In the genomic region with DNA sequence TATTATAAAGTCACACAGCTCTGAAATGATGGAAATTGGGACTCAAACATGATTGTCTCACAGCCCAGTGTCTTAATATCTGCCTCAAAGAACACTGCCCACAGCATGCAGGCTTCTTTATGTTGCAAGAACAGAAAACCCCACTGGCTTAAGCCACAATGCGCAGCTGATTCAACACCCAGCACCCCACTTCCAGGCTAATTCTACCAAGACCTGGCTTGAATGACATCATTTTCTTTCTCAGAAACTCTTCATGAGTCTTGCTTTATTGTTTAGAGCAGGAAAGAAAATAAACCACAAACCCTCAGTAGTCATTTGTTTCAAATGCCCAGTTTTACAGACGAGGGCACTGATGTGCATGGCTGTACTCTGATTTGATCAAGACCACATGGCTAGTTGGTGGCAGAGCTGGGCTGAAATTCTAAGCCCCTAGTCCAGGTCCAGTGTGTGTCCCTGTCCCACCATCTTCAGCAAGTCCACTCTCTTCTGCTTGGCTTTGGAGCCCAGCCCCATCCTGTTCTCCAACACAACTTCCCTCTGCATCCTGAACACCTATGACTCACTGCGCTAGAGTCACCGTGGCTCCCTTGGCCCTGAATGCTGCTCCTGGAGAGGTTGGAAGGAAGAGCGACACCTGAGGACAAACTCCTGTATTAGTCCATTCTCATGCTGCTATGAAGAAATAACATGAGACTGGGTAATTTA, we compare ENCODE assay signal across 9 cellular contexts. TPM values are rescaled to one million over a fixed set of nuclear protein-coding genes. Genes with fewer than 3 reads are reported as not detected.
DNase-seq lines count a peak whose midpoint lies in the region; ATAC-seq and TF ChIP-seq lines count a peak whose summit lies in the region.
"Had no signal": no experiment of that assay in that cellular context is flagged by ENCODE, and none has a peak within 500 bp of the region (broad histone marks: within the 10 kb centered on the region; RNA-seq: fewer than 3 reads in every experiment).

No MANE protein-coding gene starts in this region.

- no peak overlapping the region for H3K4me3 Mint-ChIP-seq in T-cell

- H3K27ac Mint-ChIP-seq in T-cell, result peak overlapping the region in 1 of 2 donors; percentile 62

- WGBS in tibial nerve, 2 donors, result 60 to 68% methylated on average over 5 of the region's 5 CpGs

- peaks cover 14% of the 10 kb centered on the region for H3K36me3 ChIP-seq in effector memory CD4-positive, alpha-beta T cell (ENCODE audit: control insufficient read depth, insufficient read depth, low read length)
- no peaks in the 10 kb centered on the region for H3K36me3 ChIP-seq in rectal smooth muscle tissue (ENCODE audit: control insufficient read depth, insufficient read depth, low read length)
- peaks cover 0 to 14% (median 0%) of the 10 kb centered on the region in 3 donors for H3K36me3 ChIP-seq in tibial nerve

- peaks cover 35 to 45% (median 35%) of the 10 kb centered on the region in 3 donors for H3K4me1 Mint-ChIP-seq in T-cell

- TF ChIP-seq CTCF in tibial nerve (IDR thresholded peaks at IDR 0.05), result no peak

- POLR2A ChIA-PET in T-cell (lab: Charles Lee), result no interaction called here

- H3K27ac ChIP-seq in effector memory CD4-positive, alpha-beta T cell (ENCODE audit: insufficient read depth, low read length, poor library complexity, severe bottlenecking), result no peak overlapping the region
- H3K27ac ChIP-seq in rectal smooth muscle tissue (ENCODE audit: low read depth, low read length), result peak overlapping the region; percentile 46
- H3K27ac ChIP-seq in tibial nerve, result peak overlapping the region in 2 of 4 donors; percentile 67 to 74

- ATAC-seq in T-cell (replicated peaks in 1 of 4) (peak; percentile 54 to 76 (median 59)), left lobe of liver (no peak), HG03135 (IDR thresholded peaks at IDR 0.05; ENCODE audit: unreplicated experiment) (no peak)

- H3K9me3 ChIP-seq in effector memory CD4-positive, alpha-beta T cell (ENCODE audit: control insufficient read depth, low read length), result no peaks in the 10 kb centered on the region
- H3K9me3 ChIP-seq in tibial nerve, result no peaks in the 10 kb centered on the region

- no peaks in the 10 kb centered on the region for H3K9me3 Mint-ChIP-seq in T-cell
- H3K9me3 Mint-ChIP-seq: naive B cell had no signal

- peaks cover 25% of the 10 kb centered on the region for H3K4me1 ChIP-seq in effector memory CD4-positive, alpha-beta T cell (ENCODE audit: control insufficient read depth, insufficient read depth, low read length, poor library complexity, severe bottlenecking)
- peaks cover 20% of the 10 kb centered on the region for H3K4me1 ChIP-seq in rectal smooth muscle tissue (ENCODE audit: control insufficient read depth, insufficient read depth, low read length)
- H3K4me1 ChIP-seq in tibial nerve, result peaks cover 0 to 66% (median 41%) of the 10 kb centered on the region in 4 donors

- TF ChIP-seq EP300 in tibial nerve (IDR thresholded peaks at IDR 0.05), result no peak

- CTCF ChIA-PET in T-cell (lab: Charles Lee), result interaction anchor here (0.5 to 0.9 kb wide), 3 partner anchors 54 to 132 kb away, joined by 3 to 8 read pairs (median 7); no protein-coding TSS in a partner anchor

- no peaks in the 10 kb centered on the region for H3K27me3 ChIP-seq in effector memory CD4-positive, alpha-beta T cell (replicated peaks; ENCODE audit: control insufficient read depth, insufficient read depth, low read length, poor library complexity, severe bottlenecking)
- no peaks in the 10 kb centered on the region for H3K27me3 ChIP-seq in rectal smooth muscle tissue (ENCODE audit: control insufficient read depth, insufficient read depth, low read length)
- no peaks in the 10 kb centered on the region for H3K27me3 ChIP-seq in tibial nerve

- H3K4me3 ChIP-seq in effector memory CD4-positive, alpha-beta T cell (ENCODE audit: insufficient read depth, low read depth, low read length, poor library complexity, severe bottlenecking), result no peak overlapping the region
- H3K4me3 ChIP-seq in rectal smooth muscle tissue (ENCODE audit: low read length), result no peak overlapping the region
- no peak overlapping the region for H3K4me3 ChIP-seq in tibial nerve

- H3K36me3 Mint-ChIP-seq in T-cell, result peaks cover 17% of the 10 kb centered on the region

- no peak for TF ChIP-seq POLR2A in tibial nerve (IDR thresholded peaks at IDR 0.05)

- H3K9ac ChIP-seq in rectal smooth muscle tissue (ENCODE audit: low read length), result no peak overlapping the region

- DNase-seq in GM04503 (ENCODE audit: low read depth) (peak; percentile 79), T-cell (peak in 27 of 34 experiments; percentile 20 to 62 (median 43)), D341Med (ENCODE audit: low spot score) (no peak), left lobe of liver (ENCODE audit: low spot score) (no peak), tibial nerve (ENCODE audit: low spot score in 2 of 2) (no peak)
- DNase-seq in effector memory CD4-positive, alpha-beta T cell, result peak in 2 of 3 donors; percentile 24 to 26
- DNase-seq: naive B cell had no signal

- H3K27me3 Mint-ChIP-seq in T-cell, result no peaks in the 10 kb centered on the region
- H3K27me3 Mint-ChIP-seq: naive B cell had no signal

RNA-seq across cellular contexts. Expression of gene SRSF5, which starts 50.3 kb away (rescaled TPM):
- total RNA-seq in T-cell (1,000 to 10,000 TPM in 2 of 5 donors, 100 to 1,000 TPM in 3; 788 to 1,543 (median 848) TPM), left lobe of liver (160 TPM), tibial nerve (100 to 1,000 TPM; 308 to 470 (median 361) TPM)

Comparison
In these comparisons a context has a peak if more than half of its experiments do, and no peak if none do; other contexts are left out.
1. DNase-seq: peak in GM04503 (single experiment), T-cell (27 of 34) and effector memory CD4-positive, alpha-beta T cell (2 of 3); none in D341Med (single experiment), left lobe of liver (single experiment) and tibial nerve (0 of 2).
2. ATAC-seq: peak in T-cell (4 of 4); none in left lobe of liver (single experiment) and HG03135 (single experiment).